In genomic region chr20:51497542-51498467, GRCh38 we compare ENCODE assay signal across 9 cellular contexts. TPM values are rescaled to one million over a fixed set of nuclear protein-coding genes. Genes with fewer than 3 reads are reported as not detected.
DNase-seq lines count a peak whose midpoint lies in the region; ATAC-seq, FAIRE-seq and TF ChIP-seq lines count a peak whose summit lies in the region.
"Had no signal": no experiment of that assay in that cellular context is flagged by ENCODE, and none has a peak within 500 bp of the region (broad histone marks: within the 10 kb centered on the region; RNA-seq: fewer than 3 reads in every experiment).

No MANE protein-coding gene starts in this region.

- 45 to 46% methylated on average over 21 of the region's 21 CpGs for WGBS in upper lobe of left lung, 2 donors

- no peak for TF ChIP-seq POLR2A in upper lobe of left lung (IDR thresholded peaks at IDR 0.05)

- peak; percentile 55 for ATAC-seq in left lobe of liver
- peak; percentile 8 to 18 for ATAC-seq in upper lobe of left lung (ENCODE audit: low FRiP score in 2 of 2)
- ATAC-seq in HG03039 (IDR thresholded peaks at IDR 0.05; ENCODE audit: unreplicated experiment): no peak
- ATAC-seq in GM21825 (IDR thresholded peaks at IDR 0.05; ENCODE audit: unreplicated experiment): no peak

- no peaks in the 10 kb centered on the region for H3K27me3 ChIP-seq in GM06990 (replicated peaks; ENCODE audit: control insufficient read depth, insufficient read depth, low read length)
- H3K27me3 ChIP-seq in upper lobe of left lung: no peaks in the 10 kb centered on the region

- FAIRE-seq in HTR-8/SVneo (lab: Jason Lieb, UNC): peak; percentile 85
- FAIRE-seq: bronchial epithelial cell had no signal

- DNase-seq in GM06990 (ENCODE audit: extremely low read depth, insufficient read length) (peak; percentile 69), HTR-8/SVneo (ENCODE audit: insufficient read length, low spot score) (no peak), left lobe of liver (ENCODE audit: low spot score) (no peak), upper lobe of left lung (peak in 1 of 2 donors; percentile 55), HPDE6-E6E7 (ENCODE audit: extremely low spot score) (no peak)
- peak; percentile 20 for DNase-seq in activated CD8-positive, alpha-beta memory T cell treated with anti-CD3 and anti-CD28 coated beads, Interleukin-2, amount 50 U/mL, for 24 hours (ENCODE audit: extremely low read depth)

- H3K4me3 ChIP-seq in GM06990 (replicated peaks; ENCODE audit: low read depth, low read length): peak overlapping the region; percentile 23; the same call in 1 of the 2 replicates
- no peak overlapping the region for H3K4me3 ChIP-seq in upper lobe of left lung

- TF ChIP-seq CTCF in GM06990 (IDR thresholded peaks at IDR 0.05; ENCODE audit: insufficient read depth, low read length, poor library complexity, severe bottlenecking) (no peak), upper lobe of left lung (IDR thresholded peaks at IDR 0.05) (no peak)

- no peaks in the 10 kb centered on the region for H3K9me3 ChIP-seq in upper lobe of left lung

- TF ChIP-seq EP300 in upper lobe of left lung (IDR thresholded peaks at IDR 0.05): no peak

- H3K36me3 ChIP-seq in GM06990 (ENCODE audit: control insufficient read depth, insufficient read depth, low read length) (peaks cover 4% of the 10 kb centered on the region), upper lobe of left lung (no peaks in the 10 kb centered on the region)

- peaks cover 25 to 51% (median 36%) of the 10 kb centered on the region in 4 donors for H3K4me1 ChIP-seq in upper lobe of left lung

- H3K27ac ChIP-seq in upper lobe of left lung: peak overlapping the region in 2 of 4 donors; percentile 10 to 41

RNA-seq across cellular contexts. Expression of gene NFATC2, which starts 44.7 kb away (rescaled TPM):
- total RNA-seq in left lobe of liver (4.6 TPM), upper lobe of left lung (10 to 100 TPM in 1 of 6 donors, 1 to 10 TPM in 5; 5.1 to 28.1 (median 7.6) TPM)
- total RNA-seq: bronchial epithelial cell had no signal

Comparison
In these comparisons a context has a peak if more than half of its experiments do, and no peak if none do; other contexts are left out.
1. DNase-seq: peak in GM06990 (single experiment) and activated CD8-positive, alpha-beta memory T cell treated with anti-CD3 and anti-CD28 coated beads, Interleukin-2, amount 50 U/mL, for 24 hours (single experiment); none in HTR-8/SVneo (single experiment), left lobe of liver (single experiment) and HPDE6-E6E7 (single experiment).
2. ATAC-seq: peak in left lobe of liver (single experiment) and upper lobe of left lung (2 of 2); none in HG03039 (single experiment) and GM21825 (single experiment).